Comparison of ENCODE assay signal across 8 cellular contexts in genomic region chr16:84648595-84649510, GRCh38. TPM values are rescaled to one million over a fixed set of nuclear protein-coding genes. Genes with fewer than 3 reads are reported as not detected.
DNase-seq lines count a peak whose midpoint lies in the region; ATAC-seq and TF ChIP-seq lines count a peak whose summit lies in the region.

No MANE protein-coding gene starts in this region.

- ATAC-seq in GM19395 (IDR thresholded peaks at IDR 0.05; ENCODE audit: unreplicated experiment) (peak; percentile 67), HG03460 (IDR thresholded peaks at IDR 0.05; ENCODE audit: unreplicated experiment) (peak; percentile 63)
- ATAC-seq in effector memory CD8-positive, alpha-beta T cell (replicated peaks) = peak; percentile 54

- peaks cover 11 to 34% (median 32%) of the 10 kb centered on the region in 4 donors for H3K36me3 ChIP-seq in stomach

- no peak for TF ChIP-seq POLR2A in stomach (IDR thresholded peaks at IDR 0.05)

- in situ Hi-C loops in KBM-7 (cut with MboI; ENCODE audit: low pct_unique_long_range_greater_than_20kb, low sequenced_read_pairs) = no loop called here

- H3K4me1 ChIP-seq in mononuclear cell (ENCODE audit: insufficient read depth, low read length) (peaks cover 41% of the 10 kb centered on the region), stomach (peaks cover 14 to 35% (median 29%) of the 10 kb centered on the region in 4 donors)

- intact Hi-C loops in stomach (cut with DNase I; ENCODE audit: low total_unique reads) = no loop called here

- H3K27me3 ChIP-seq in mononuclear cell (ENCODE audit: insufficient read depth, low read length) (no peaks in the 10 kb centered on the region), stomach (no peaks in the 10 kb centered on the region)

- H3K4me3 ChIP-seq in mononuclear cell (ENCODE audit: low read length) (peak overlapping the region; percentile 58), stomach (peak overlapping the region; percentile 71 to 83 (median 77))

- H3K9me3 ChIP-seq in mononuclear cell (ENCODE audit: low read depth, low read length) (no peaks in the 10 kb centered on the region), stomach (no peaks in the 10 kb centered on the region)

- H3K27ac Mint-ChIP-seq in effector memory CD8-positive, alpha-beta T cell = peak overlapping the region; percentile 86 to 87

- peak overlapping the region; percentile 75 for H3K27ac ChIP-seq in C4-2B
- H3K27ac ChIP-seq in stomach = peak overlapping the region; percentile 79 to 97 (median 89)

- peaks cover 26 to 28% of the 10 kb centered on the region in 2 donors for H3K4me1 Mint-ChIP-seq in effector memory CD8-positive, alpha-beta T cell (ENCODE audit: low read depth in 2 of 2)

- H3K27me3 Mint-ChIP-seq in effector memory CD8-positive, alpha-beta T cell = no peaks in the 10 kb centered on the region

- DNase-seq in activated CD4-positive, alpha-beta T cell treated with anti-CD3 and anti-CD28 coated beads for 48 hours = peak; percentile 50
- peak; percentile 23 to 37 (median 36) for DNase-seq in effector memory CD8-positive, alpha-beta T cell
- DNase-seq in stomach = peak; percentile 68
- DNase-seq in KBM-7 = no peak

- TF ChIP-seq EP300 in stomach (IDR thresholded peaks at IDR 0.05) = no peak

- 0 to 8% (median 3%) methylated on average over 8 to 96 of the region's 96 CpGs for WGBS in stomach, 5 donors

- no peak for TF ChIP-seq CTCF in C4-2B (conservative IDR thresholded peaks at IDR 0.05)
- TF ChIP-seq CTCF in stomach (IDR thresholded peaks at IDR 0.05) = no peak

- peaks cover 36% of the 10 kb centered on the region for H3K36me3 Mint-ChIP-seq in effector memory CD8-positive, alpha-beta T cell (ENCODE audit: insufficient read depth)

- no peaks in the 10 kb centered on the region for H3K9me3 Mint-ChIP-seq in effector memory CD8-positive, alpha-beta T cell

- H3K4me3 Mint-ChIP-seq in effector memory CD8-positive, alpha-beta T cell = peak overlapping the region; percentile 81 to 85

RNA-seq across cellular contexts. Expression of gene KLHL36, which starts 0.5 kb away (rescaled TPM):
- 53.0 TPM for total RNA-seq in mononuclear cell
- 10 to 100 TPM; 29.5 to 62.4 (median 43.7) TPM for total RNA-seq in stomach
- polyA plus RNA-seq in stomach = 10 to 100 TPM; 10.5 to 14.3 (median 13.6) TPM

RNA-seq across cellular contexts. Expression of gene COTL1, which starts 31.0 kb away (rescaled TPM):
- total RNA-seq in mononuclear cell (528 TPM), stomach (100 to 1,000 TPM in 3 of 5 donors, 10 to 100 TPM in 2; 40.3 to 184 (median 173) TPM)
- polyA plus RNA-seq in stomach = 100 to 1,000 TPM in 2 of 3 donors, 10 to 100 TPM in 1; 52.7 to 187 (median 184) TPM

RNA-seq across cellular contexts. Expression of gene USP10, which starts 50.9 kb away (rescaled TPM):
- total RNA-seq in mononuclear cell (141 TPM), stomach (100 to 1,000 TPM in 1 of 5 donors, 10 to 100 TPM in 4; 37.4 to 183 (median 54.2) TPM)
- polyA plus RNA-seq in stomach = 10 to 100 TPM; 17.1 to 33.0 (median 22.6) TPM
